11 cellular contexts compared by ENCODE assay signal in the genomic region with DNA sequence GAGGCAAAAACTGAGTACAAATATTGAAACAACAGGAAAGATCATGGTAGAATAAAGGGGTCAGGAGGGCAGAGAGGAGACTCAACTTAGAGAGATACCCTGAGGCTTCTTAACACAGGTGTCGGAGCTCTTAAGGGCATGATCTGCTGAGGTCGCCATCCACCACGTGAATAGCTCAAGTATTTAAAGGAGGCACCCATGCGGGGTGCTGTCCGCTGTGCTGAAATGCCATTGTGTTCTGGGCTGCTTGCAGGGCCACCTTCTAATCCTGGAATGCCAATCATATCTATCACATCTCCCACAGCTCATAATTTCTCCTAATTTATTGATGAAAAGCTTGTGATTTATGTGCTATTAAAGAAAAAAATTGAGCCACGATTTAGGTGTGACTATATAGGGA.
DNase-seq lines count a peak whose midpoint lies in the region; ATAC-seq and TF ChIP-seq lines count a peak whose summit lies in the region.
"Had no signal": no experiment of that assay in that cellular context is flagged by ENCODE, and none has a peak within 500 bp of the region (broad histone marks: within the 10 kb centered on the region; RNA-seq: fewer than 3 reads in every experiment).

No MANE protein-coding gene starts in this region.

- no peaks in the 10 kb centered on the region for H3K36me3 ChIP-seq in endodermal cell (ENCODE audit: control insufficient read depth, insufficient read depth, low read length)

- no peak for TF ChIP-seq CTCF in endodermal cell (conservative IDR thresholded peaks at IDR 0.05)

- H3K36me3 Mint-ChIP-seq in activated naive CD4-positive, alpha-beta T cell treated with anti-CD3 and anti-CD28 coated beads, Interleukin-2, amount 10 ng/mL, durations not matched to agents 7 days and 5 days = no peaks in the 10 kb centered on the region
- no peaks in the 10 kb centered on the region for H3K36me3 Mint-ChIP-seq in endodermal cell (ENCODE audit: low read depth)
- H3K36me3 Mint-ChIP-seq: CD4-positive, CD25-positive, alpha-beta regulatory T cell had no signal

- H3K4me3 ChIP-seq in endodermal cell (ENCODE audit: low read length) = no peak overlapping the region

- no peak for ATAC-seq in GM19455 (IDR thresholded peaks at IDR 0.05; ENCODE audit: unreplicated experiment)
- ATAC-seq: Right ventricle myocardium inferior had no signal

- H3K9me3 Mint-ChIP-seq in activated naive CD4-positive, alpha-beta T cell treated with anti-CD3 and anti-CD28 coated beads, Interleukin-2, amount 10 ng/mL, durations not matched to agents 7 days and 5 days = no peaks in the 10 kb centered on the region
- no peaks in the 10 kb centered on the region for H3K9me3 Mint-ChIP-seq in endodermal cell
- H3K9me3 Mint-ChIP-seq: activated T-helper 1 cell treated with anti-CD3 and anti-CD28 coated beads, Interleukin-12 subunit alpha, Interleukin-12 subunit beta, Interleukin-2, Interleukin-4 antibody, amounts not matched to agents 30 ng/mL and 10 ng/mL and 1 ng/mL, durations not matched to agents 14 hours and 24 hours and 36 hours had no signal

- H3K27me3 Mint-ChIP-seq in activated naive CD4-positive, alpha-beta T cell treated with anti-CD3 and anti-CD28 coated beads, Interleukin-2, amount 10 ng/mL, durations not matched to agents 7 days and 5 days = peaks cover 20% of the 10 kb centered on the region
- H3K27me3 Mint-ChIP-seq in endodermal cell (ENCODE audit: insufficient read depth) = peaks cover 60% of the 10 kb centered on the region

- CTCF ChIA-PET in activated naive CD4-positive, alpha-beta T cell treated with anti-CD3 and anti-CD28 coated beads, Interleukin-2, amount 10 ng/mL, durations not matched to agents 7 days and 5 days (lab: Charles Lee) = interaction anchor here (1.0 kb wide), 1 partner anchor 71 kb away, joined by 6 read pairs; no protein-coding TSS in a partner anchor

- H3K27me3 ChIP-seq in endodermal cell (ENCODE audit: control insufficient read depth, insufficient read depth, low read length, poor library complexity, severe bottlenecking) = peaks cover 38% of the 10 kb centered on the region

- H3K4me3 Mint-ChIP-seq in activated naive CD4-positive, alpha-beta T cell treated with anti-CD3 and anti-CD28 coated beads, Interleukin-2, amount 10 ng/mL, durations not matched to agents 7 days and 5 days = no peak overlapping the region
- H3K4me3 Mint-ChIP-seq in endodermal cell = no peak overlapping the region
- H3K4me3 Mint-ChIP-seq: activated T-helper 1 cell treated with anti-CD3 and anti-CD28 coated beads, Interleukin-12 subunit alpha, Interleukin-12 subunit beta, Interleukin-2, Interleukin-4 antibody, amounts not matched to agents 30 ng/mL and 10 ng/mL and 1 ng/mL, durations not matched to agents 14 hours and 24 hours and 36 hours; CD4-positive, CD25-positive, alpha-beta regulatory T cell had no signal

- H3K9me3 ChIP-seq in endodermal cell (ENCODE audit: control insufficient read depth, low read length) = no peaks in the 10 kb centered on the region

- no peak overlapping the region for H3K27ac Mint-ChIP-seq in activated naive CD4-positive, alpha-beta T cell treated with anti-CD3 and anti-CD28 coated beads, Interleukin-2, amount 10 ng/mL, durations not matched to agents 7 days and 5 days
- no peak overlapping the region for H3K27ac Mint-ChIP-seq in endodermal cell
- H3K27ac Mint-ChIP-seq: activated T-helper 1 cell treated with anti-CD3 and anti-CD28 coated beads, Interleukin-12 subunit alpha, Interleukin-12 subunit beta, Interleukin-2, Interleukin-4 antibody, amounts not matched to agents 30 ng/mL and 10 ng/mL and 1 ng/mL, durations not matched to agents 14 hours and 24 hours and 36 hours; CD4-positive, CD25-positive, alpha-beta regulatory T cell had no signal

- H3K4me1 ChIP-seq in endodermal cell (ENCODE audit: control insufficient read depth, insufficient read depth, low read length) = no peaks in the 10 kb centered on the region

- DNase-seq in activated naive CD4-positive, alpha-beta T cell treated with anti-CD3 and anti-CD28 coated beads, Interleukin-2, amount 10 ng/mL, durations not matched to agents 7 days and 5 days = peak; percentile 54
- DNase-seq in activated naive CD4-positive, alpha-beta T cell (lab: John Stamatoyannopoulos, UW) = no peak
- DNase-seq in NAMALWA (ENCODE audit: low spot score) = peak; percentile 45
- DNase-seq in endodermal cell = peak; percentile 91
- peak; percentile 5 for DNase-seq in renal cortical epithelial cell (ENCODE audit: low read depth)
- no peak for DNase-seq in 8988T
- DNase-seq in DMS79 treated with DMSO at 0.1 percent for 48 hours (lab: John Stamatoyannopoulos, UW) = no peak

- H3K4me1 Mint-ChIP-seq in activated naive CD4-positive, alpha-beta T cell treated with anti-CD3 and anti-CD28 coated beads, Interleukin-2, amount 10 ng/mL, durations not matched to agents 7 days and 5 days = no peaks in the 10 kb centered on the region
- peaks cover 7% of the 10 kb centered on the region for H3K4me1 Mint-ChIP-seq in endodermal cell
- H3K4me1 Mint-ChIP-seq: CD4-positive, CD25-positive, alpha-beta regulatory T cell had no signal

- no peak overlapping the region for H3K9ac ChIP-seq in endodermal cell (ENCODE audit: extremely low read depth, low read length, poor library complexity, severe bottlenecking)

- no peak overlapping the region for H3K27ac ChIP-seq in endodermal cell (ENCODE audit: low read depth, low read length)

- WGBS in endodermal cell (ENCODE audit: insufficient coverage in 1 of 2, insufficient read length in 1 of 2), 2 experiments = 0 to 13% methylated on average over 4 to 5 of the region's 6 CpGs

Comparison
In these comparisons a context has a peak if more than half of its experiments do, and no peak if none do; other contexts are left out.
1. DNase-seq: peak in activated naive CD4-positive, alpha-beta T cell treated with anti-CD3 and anti-CD28 coated beads, Interleukin-2, amount 10 ng/mL, durations not matched to agents 7 days and 5 days (single experiment), NAMALWA (single experiment), endodermal cell (single experiment) and renal cortical epithelial cell (single experiment); none in activated naive CD4-positive, alpha-beta T cell (0 of 4), 8988T (single experiment) and DMS79 treated with DMSO at 0.1 percent for 48 hours (single experiment).